Comparison of ENCODE assay signal across 2 cellular contexts in the genomic region with DNA sequence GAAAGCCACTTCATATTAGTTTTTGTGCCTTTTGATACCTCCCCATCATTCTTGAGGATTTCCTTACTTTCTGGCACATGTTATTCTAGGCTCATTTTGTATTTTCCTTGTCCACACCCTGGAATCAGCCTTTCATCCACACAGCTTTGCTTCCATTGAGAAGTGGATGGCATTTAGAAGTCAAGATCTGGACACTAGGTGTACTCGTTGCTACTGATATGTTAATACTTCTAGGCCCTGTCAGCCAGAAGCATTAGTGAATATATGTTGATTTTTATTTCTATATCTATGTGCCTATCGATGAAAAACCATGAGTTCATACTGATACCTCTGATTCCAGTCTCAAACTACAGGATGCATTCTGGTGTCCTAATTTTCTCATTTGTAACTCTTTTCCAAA.
TF ChIP-seq lines count a peak whose summit lies in the region.

No MANE protein-coding gene starts in this region.

TF ChIP-seq in SK-N-SH, 30 proteins besides CTCF, POLR2A, EP300 and RAD21 (continued from another document):
- TF ChIP-seq, protein P1, sequence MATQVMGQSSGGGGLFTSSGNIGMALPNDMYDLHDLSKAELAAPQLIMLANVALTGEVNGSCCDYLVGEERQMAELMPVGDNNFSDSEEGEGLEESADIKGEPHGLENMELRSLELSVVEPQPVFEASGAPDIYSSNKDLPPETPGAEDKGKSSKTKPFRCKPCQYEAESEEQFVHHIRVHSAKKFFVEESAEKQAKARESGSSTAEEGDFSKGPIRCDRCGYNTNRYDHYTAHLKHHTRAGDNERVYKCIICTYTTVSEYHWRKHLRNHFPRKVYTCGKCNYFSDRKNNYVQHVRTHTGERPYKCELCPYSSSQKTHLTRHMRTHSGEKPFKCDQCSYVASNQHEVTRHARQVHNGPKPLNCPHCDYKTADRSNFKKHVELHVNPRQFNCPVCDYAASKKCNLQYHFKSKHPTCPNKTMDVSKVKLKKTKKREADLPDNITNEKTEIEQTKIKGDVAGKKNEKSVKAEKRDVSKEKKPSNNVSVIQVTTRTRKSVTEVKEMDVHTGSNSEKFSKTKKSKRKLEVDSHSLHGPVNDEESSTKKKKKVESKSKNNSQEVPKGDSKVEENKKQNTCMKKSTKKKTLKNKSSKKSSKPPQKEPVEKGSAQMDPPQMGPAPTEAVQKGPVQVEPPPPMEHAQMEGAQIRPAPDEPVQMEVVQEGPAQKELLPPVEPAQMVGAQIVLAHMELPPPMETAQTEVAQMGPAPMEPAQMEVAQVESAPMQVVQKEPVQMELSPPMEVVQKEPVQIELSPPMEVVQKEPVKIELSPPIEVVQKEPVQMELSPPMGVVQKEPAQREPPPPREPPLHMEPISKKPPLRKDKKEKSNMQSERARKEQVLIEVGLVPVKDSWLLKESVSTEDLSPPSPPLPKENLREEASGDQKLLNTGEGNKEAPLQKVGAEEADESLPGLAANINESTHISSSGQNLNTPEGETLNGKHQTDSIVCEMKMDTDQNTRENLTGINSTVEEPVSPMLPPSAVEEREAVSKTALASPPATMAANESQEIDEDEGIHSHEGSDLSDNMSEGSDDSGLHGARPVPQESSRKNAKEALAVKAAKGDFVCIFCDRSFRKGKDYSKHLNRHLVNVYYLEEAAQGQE (IDR thresholded peaks at IDR 0.05; ENCODE audit: low read depth, low read length), result no peak
- no peak for TF ChIP-seq GABPA (IDR thresholded peaks at IDR 0.05; ENCODE audit: low read depth)
- no peak for TF ChIP-seq SIN3A (IDR thresholded peaks at IDR 0.05; ENCODE audit: borderline replicate concordance, low read depth, low read length)
- TF ChIP-seq ELF1 (IDR thresholded peaks at IDR 0.05), result no peak
- TF ChIP-seq, protein P2, sequence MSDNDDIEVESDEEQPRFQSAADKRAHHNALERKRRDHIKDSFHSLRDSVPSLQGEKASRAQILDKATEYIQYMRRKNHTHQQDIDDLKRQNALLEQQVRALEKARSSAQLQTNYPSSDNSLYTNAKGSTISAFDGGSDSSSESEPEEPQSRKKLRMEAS (IDR thresholded peaks at IDR 0.05; ENCODE audit: low read depth), result no peak
- no peak for TF ChIP-seq MEF2A (IDR thresholded peaks at IDR 0.05; ENCODE audit: borderline replicate concordance, low read depth)
- TF ChIP-seq TEAD4 (IDR thresholded peaks at IDR 0.05; ENCODE audit: borderline replicate concordance, insufficient read depth), result no peak
- TF ChIP-seq, protein P3, sequence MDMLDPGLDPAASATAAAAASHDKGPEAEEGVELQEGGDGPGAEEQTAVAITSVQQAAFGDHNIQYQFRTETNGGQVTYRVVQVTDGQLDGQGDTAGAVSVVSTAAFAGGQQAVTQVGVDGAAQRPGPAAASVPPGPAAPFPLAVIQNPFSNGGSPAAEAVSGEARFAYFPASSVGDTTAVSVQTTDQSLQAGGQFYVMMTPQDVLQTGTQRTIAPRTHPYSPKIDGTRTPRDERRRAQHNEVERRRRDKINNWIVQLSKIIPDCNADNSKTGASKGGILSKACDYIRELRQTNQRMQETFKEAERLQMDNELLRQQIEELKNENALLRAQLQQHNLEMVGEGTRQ (IDR thresholded peaks at IDR 0.05; ENCODE audit: borderline replicate concordance, low read depth, low read length), result no peak
- no peak for TF ChIP-seq YY1 (IDR thresholded peaks at IDR 0.05; ENCODE audit: low read depth)
- TF ChIP-seq, protein P4, sequence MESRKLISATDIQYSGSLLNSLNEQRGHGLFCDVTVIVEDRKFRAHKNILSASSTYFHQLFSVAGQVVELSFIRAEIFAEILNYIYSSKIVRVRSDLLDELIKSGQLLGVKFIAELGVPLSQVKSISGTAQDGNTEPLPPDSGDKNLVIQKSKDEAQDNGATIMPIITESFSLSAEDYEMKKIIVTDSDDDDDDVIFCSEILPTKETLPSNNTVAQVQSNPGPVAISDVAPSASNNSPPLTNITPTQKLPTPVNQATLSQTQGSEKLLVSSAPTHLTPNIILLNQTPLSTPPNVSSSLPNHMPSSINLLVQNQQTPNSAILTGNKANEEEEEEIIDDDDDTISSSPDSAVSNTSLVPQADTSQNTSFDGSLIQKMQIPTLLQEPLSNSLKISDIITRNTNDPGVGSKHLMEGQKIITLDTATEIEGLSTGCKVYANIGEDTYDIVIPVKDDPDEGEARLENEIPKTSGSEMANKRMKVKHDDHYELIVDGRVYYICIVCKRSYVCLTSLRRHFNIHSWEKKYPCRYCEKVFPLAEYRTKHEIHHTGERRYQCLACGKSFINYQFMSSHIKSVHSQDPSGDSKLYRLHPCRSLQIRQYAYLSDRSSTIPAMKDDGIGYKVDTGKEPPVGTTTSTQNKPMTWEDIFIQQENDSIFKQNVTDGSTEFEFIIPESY (IDR thresholded peaks at IDR 0.05; ENCODE audit: borderline replicate concordance, low read depth), result no peak
- TF ChIP-seq, protein P5, sequence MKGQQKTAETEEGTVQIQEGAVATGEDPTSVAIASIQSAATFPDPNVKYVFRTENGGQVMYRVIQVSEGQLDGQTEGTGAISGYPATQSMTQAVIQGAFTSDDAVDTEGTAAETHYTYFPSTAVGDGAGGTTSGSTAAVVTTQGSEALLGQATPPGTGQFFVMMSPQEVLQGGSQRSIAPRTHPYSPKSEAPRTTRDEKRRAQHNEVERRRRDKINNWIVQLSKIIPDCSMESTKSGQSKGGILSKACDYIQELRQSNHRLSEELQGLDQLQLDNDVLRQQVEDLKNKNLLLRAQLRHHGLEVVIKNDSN (IDR thresholded peaks at IDR 0.05; ENCODE audit: borderline replicate concordance, low read depth), result no peak
- TF ChIP-seq FOXJ3 (CRISPR knock-in tag; IDR thresholded peaks at IDR 0.05), result no peak
- TF ChIP-seq NFIC (IDR thresholded peaks at IDR 0.05; ENCODE audit: borderline replicate concordance), result no peak

TF ChIP-seq in SK-N-SH treated with all-trans-retinoic acid at 6 μM for 48 hours, 23 proteins besides CTCF, POLR2A, EP300 and RAD21 (continued from another document):
- TF ChIP-seq, protein P6, sequence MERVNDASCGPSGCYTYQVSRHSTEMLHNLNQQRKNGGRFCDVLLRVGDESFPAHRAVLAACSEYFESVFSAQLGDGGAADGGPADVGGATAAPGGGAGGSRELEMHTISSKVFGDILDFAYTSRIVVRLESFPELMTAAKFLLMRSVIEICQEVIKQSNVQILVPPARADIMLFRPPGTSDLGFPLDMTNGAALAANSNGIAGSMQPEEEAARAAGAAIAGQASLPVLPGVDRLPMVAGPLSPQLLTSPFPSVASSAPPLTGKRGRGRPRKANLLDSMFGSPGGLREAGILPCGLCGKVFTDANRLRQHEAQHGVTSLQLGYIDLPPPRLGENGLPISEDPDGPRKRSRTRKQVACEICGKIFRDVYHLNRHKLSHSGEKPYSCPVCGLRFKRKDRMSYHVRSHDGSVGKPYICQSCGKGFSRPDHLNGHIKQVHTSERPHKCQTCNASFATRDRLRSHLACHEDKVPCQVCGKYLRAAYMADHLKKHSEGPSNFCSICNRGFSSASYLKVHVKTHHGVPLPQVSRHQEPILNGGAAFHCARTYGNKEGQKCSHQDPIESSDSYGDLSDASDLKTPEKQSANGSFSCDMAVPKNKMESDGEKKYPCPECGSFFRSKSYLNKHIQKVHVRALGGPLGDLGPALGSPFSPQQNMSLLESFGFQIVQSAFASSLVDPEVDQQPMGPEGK (CRISPR knock-in tag; IDR thresholded peaks at IDR 0.05; ENCODE audit: borderline replicate concordance), result no peak
- no peak for TF ChIP-seq ESRRG (CRISPR knock-in tag; IDR thresholded peaks at IDR 0.05)
- TF ChIP-seq GLIS3 (CRISPR knock-in tag; IDR thresholded peaks at IDR 0.05), result no peak
- no peak for TF ChIP-seq ZFP30 (CRISPR knock-in tag; IDR thresholded peaks at IDR 0.05)
- no peak for TF ChIP-seq RARB (CRISPR knock-in tag; IDR thresholded peaks at IDR 0.05)
- no peak for TF ChIP-seq SNAI2 (CRISPR knock-in tag; IDR thresholded peaks at IDR 0.05)
- TF ChIP-seq, protein P7, sequence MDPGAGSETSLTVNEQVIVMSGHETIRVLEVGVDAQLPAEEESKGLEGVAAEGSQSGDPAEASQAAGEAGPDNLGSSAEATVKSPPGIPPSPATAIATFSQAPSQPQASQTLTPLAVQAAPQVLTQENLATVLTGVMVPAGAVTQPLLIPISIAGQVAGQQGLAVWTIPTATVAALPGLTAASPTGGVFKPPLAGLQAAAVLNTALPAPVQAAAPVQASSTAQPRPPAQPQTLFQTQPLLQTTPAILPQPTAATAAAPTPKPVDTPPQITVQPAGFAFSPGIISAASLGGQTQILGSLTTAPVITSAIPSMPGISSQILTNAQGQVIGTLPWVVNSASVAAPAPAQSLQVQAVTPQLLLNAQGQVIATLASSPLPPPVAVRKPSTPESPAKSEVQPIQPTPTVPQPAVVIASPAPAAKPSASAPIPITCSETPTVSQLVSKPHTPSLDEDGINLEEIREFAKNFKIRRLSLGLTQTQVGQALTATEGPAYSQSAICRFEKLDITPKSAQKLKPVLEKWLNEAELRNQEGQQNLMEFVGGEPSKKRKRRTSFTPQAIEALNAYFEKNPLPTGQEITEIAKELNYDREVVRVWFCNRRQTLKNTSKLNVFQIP (CRISPR knock-in tag; IDR thresholded peaks at IDR 0.05; ENCODE audit: borderline replicate concordance, low read depth), result no peak
- TF ChIP-seq TCF4 (CRISPR knock-in tag; IDR thresholded peaks at IDR 0.05; ENCODE audit: borderline replicate concordance), result no peak
